9 cellular contexts compared by ENCODE assay signal in the genomic region with DNA sequence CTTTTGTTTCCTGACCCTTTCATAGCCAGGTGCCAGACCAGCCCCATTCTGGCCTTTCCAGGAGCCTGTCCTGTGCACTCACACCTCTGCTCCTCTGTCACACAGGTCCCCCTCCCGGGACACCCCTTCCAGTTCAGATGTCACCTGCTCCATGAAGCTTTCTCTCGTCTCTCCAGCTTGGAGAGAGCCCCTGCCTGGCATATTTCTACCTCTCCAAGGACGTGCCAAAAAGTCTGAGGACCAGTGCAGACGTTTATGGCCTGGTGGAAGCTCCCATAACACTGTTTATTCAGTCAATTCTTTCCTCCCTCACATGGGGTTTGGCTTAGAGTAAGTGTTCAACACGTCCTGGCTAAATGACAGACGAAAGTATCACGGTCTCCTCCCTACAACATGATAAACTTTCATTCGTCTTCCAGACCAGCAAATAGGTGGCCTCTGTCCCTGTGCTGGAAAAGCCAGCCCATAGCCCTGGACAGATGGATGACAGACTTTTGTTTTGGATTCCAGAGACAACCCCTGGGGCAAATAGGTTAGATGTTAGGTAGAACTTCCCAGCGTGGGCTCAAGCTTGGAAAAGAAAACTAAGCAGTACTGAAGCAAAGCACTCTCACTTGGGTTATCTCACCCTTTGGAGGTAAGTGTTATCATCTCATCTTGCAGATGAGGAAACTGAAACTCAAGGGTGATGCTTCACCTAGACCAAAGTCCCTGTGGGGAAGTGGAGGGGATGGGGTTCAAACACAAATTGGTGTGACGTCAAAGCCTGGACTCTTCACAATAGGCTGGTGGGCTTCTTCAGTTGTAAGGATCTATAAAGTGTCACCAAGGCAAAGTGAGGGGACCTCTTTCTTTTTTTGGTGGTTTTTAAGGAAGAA. TPM values are rescaled to one million over a fixed set of nuclear protein-coding genes. Genes with fewer than 3 reads are reported as not detected.
A peak's percentile ranks its signal among the peaks of the same experiment; 100 is the strongest.
DNase-seq lines count a peak whose midpoint lies in the region; ATAC-seq and TF ChIP-seq lines count a peak whose summit lies in the region.
"Had no signal": no experiment of that assay in that cellular context is flagged by ENCODE, and none has a peak within 500 bp of the region (broad histone marks: within the 10 kb centered on the region; RNA-seq: fewer than 3 reads in every experiment).

No MANE protein-coding gene starts in this region.

- H3K27me3 ChIP-seq in esophagus (ENCODE audit: control insufficient read depth in 1 of 2, insufficient read depth in 2 of 2, low read length in 2 of 2) (no peaks in the 10 kb centered on the region), skeletal muscle tissue (ENCODE audit: control insufficient read depth in 3 of 3, insufficient read depth in 3 of 3, low read length in 3 of 3) (no peaks in the 10 kb centered on the region)

- no peaks in the 10 kb centered on the region for H3K36me3 ChIP-seq in esophagus (ENCODE audit: control insufficient read depth in 2 of 2, insufficient read depth in 2 of 2, low read length in 1 of 2)
- H3K36me3 ChIP-seq in skeletal muscle tissue (ENCODE audit: control insufficient read depth in 3 of 3, insufficient read depth in 3 of 3, low read length in 3 of 3), result no peaks in the 10 kb centered on the region

- H3K27ac ChIP-seq in esophagus (ENCODE audit: low read depth in 2 of 2, low read length in 1 of 2) (peak overlapping the region; percentile 57 to 79), skeletal muscle tissue (ENCODE audit: low read depth, low read length) (peak overlapping the region; percentile 66)

- H3K9ac ChIP-seq in skeletal muscle tissue (ENCODE audit: low read depth in 1 of 3, low read length in 3 of 3), result peak overlapping the region in 1 of 3 donors; percentile 90

- intact Hi-C loops in posterior vena cava (cut with DNase I), result no loop called here

- peaks cover 2 to 9% of the 10 kb centered on the region in 2 donors for H3K4me1 ChIP-seq in esophagus (ENCODE audit: control insufficient read depth in 2 of 2, insufficient read depth in 2 of 2, low read length in 1 of 2)
- peaks cover 39 to 74% (median 44%) of the 10 kb centered on the region in 3 donors for H3K4me1 ChIP-seq in skeletal muscle tissue (ENCODE audit: control insufficient read depth in 3 of 3, insufficient read depth in 3 of 3, low read length in 3 of 3)

- DNase-seq in NCI-H82 (lab: John Stamatoyannopoulos, UW) (no peak), posterior vena cava (ENCODE audit: low spot score) (no peak)
- DNase-seq: OCI-M1 had no signal

- H3K4me3 ChIP-seq in GM08714 (ENCODE audit: low read length), result peak overlapping the region; percentile 12
- H3K4me3 ChIP-seq in esophagus (ENCODE audit: low read depth in 1 of 2, low read length in 2 of 2), result no peak overlapping the region
- H3K4me3 ChIP-seq in skeletal muscle tissue (ENCODE audit: low read length in 3 of 3), result peak overlapping the region; percentile 49 to 56 (median 49)

- no peaks in the 10 kb centered on the region for H3K9me3 ChIP-seq in esophagus (ENCODE audit: control insufficient read depth in 2 of 2, insufficient read depth in 1 of 2, low read depth in 1 of 2, low read length in 1 of 2)
- H3K9me3 ChIP-seq in skeletal muscle tissue (ENCODE audit: control insufficient read depth in 3 of 3, low read length in 3 of 3), result no peaks in the 10 kb centered on the region

- 30 to 38% methylated on average over 10 of the region's 10 CpGs for WGBS in esophagus, 2 donors

- no peak for ATAC-seq in GM18870 (IDR thresholded peaks at IDR 0.05; ENCODE audit: unreplicated experiment)
- ATAC-seq in GM18858 (IDR thresholded peaks at IDR 0.05; ENCODE audit: unreplicated experiment), result no peak

TF ChIP-seq in PFSK-1, 5 proteins besides CTCF, POLR2A, EP300 and RAD21:
- TF ChIP-seq TAF1 (IDR thresholded peaks at IDR 0.05; ENCODE audit: borderline replicate concordance, insufficient read depth, low read length) (no peak), POLR2AphosphoS5 (IDR thresholded peaks at IDR 0.05; ENCODE audit: low read depth, low read length) (no peak), FOXP2 (optimal IDR thresholded peaks at IDR 0.05; ENCODE audit: borderline replicate concordance, extremely low read depth, extremely low read length, insufficient read depth) (peak; percentile 2)

RNA-seq across cellular contexts. Expression of a gene that starts 52.9 kb away (rescaled TPM):
- 151 TPM for polyA plus RNA-seq in PFSK-1 (2012; ENCODE audit: insufficient read length, low read depth)
- polyA plus RNA-seq in esophagus, result 10 to 100 TPM; 12.4 to 14.2 TPM
- total RNA-seq in skeletal muscle tissue (25.6 TPM), posterior vena cava (100 to 1,000 TPM; 108 to 120 TPM)

Comparison
In these comparisons a context has a peak if more than half of its experiments do, and no peak if none do; other contexts are left out.
1. H3K4me3 ChIP-seq: peak in GM08714 (single experiment) and skeletal muscle tissue (3 of 3); none in esophagus (0 of 2).